ENCODE assay signal across 17 cellular contexts in genomic region chr20:55514498-55514897, GRCh38.
DNase-seq lines count a peak whose midpoint lies in the region; ATAC-seq, FAIRE-seq and TF ChIP-seq lines count a peak whose summit lies in the region.
"Had no signal": no experiment of that assay in that cellular context is flagged by ENCODE, and none has a peak within 500 bp of the region (broad histone marks: within the 10 kb centered on the region; RNA-seq: fewer than 3 reads in every experiment).

No MANE protein-coding gene starts in this region.

- in situ Hi-C loops in Caki2 (cut with HindIII; ENCODE audit: low pct_unique_long_range_greater_than_20kb, low sequenced_read_pairs): no loop called here

- H3K4me1 Mint-ChIP-seq in chondrocyte (ENCODE audit: low read depth): no peaks in the 10 kb centered on the region
- H3K4me1 Mint-ChIP-seq: CD4-positive, alpha-beta memory T cell had no signal

- no peak for FAIRE-seq in D721Med (lab: Jason Lieb, UNC)
- FAIRE-seq: A549, GM12891, H54 had no signal

- TF ChIP-seq CTCF in chondrocyte (IDR thresholded peaks at IDR 0.05): no peak
- no peak for TF ChIP-seq CTCF in D721Med (IDR thresholded peaks at IDR 0.05; ENCODE audit: insufficient read depth, missing control alignments)

- H3K9me3 Mint-ChIP-seq in chondrocyte (ENCODE audit: low read depth): peaks cover 8% of the 10 kb centered on the region

- no peaks in the 10 kb centered on the region for H3K36me3 Mint-ChIP-seq in chondrocyte (ENCODE audit: low read depth)
- H3K36me3 Mint-ChIP-seq: CD4-positive, alpha-beta memory T cell had no signal

- DNase-seq in Caki2 (ENCODE audit: low read depth) (peak; percentile 28), NCI-H146 (lab: John Stamatoyannopoulos, UW) (peak; percentile 84), SW480 (ENCODE audit: low spot score) (peak; percentile 88), kidney tubule cell (ENCODE audit: low spot score) (peak; percentile 80), chondrocyte (ENCODE audit: low spot score) (no peak), D721Med (ENCODE audit: insufficient read length, low spot score) (no peak)
- DNase-seq: CD4-positive, alpha-beta memory T cell; KG1; NCI-H1694; NCI-H345; NCI-H524 treated with DMSO at 0.1 percent for 48 hours; Peyer's patch; Right ventricle myocardium superior had no signal

- ATAC-seq in HG03457 (IDR thresholded peaks at IDR 0.05; ENCODE audit: unreplicated experiment): no peak
- ATAC-seq: A549 had no signal

- H3K27ac Mint-ChIP-seq in chondrocyte (ENCODE audit: unreplicated experiment): no peak overlapping the region
- H3K27ac Mint-ChIP-seq: CD4-positive, alpha-beta memory T cell had no signal

- H3K4me3 Mint-ChIP-seq in chondrocyte (ENCODE audit: unreplicated experiment): no peak overlapping the region
- H3K4me3 Mint-ChIP-seq: CD4-positive, alpha-beta memory T cell had no signal

- H3K27me3 Mint-ChIP-seq in chondrocyte (ENCODE audit: low read depth): no peaks in the 10 kb centered on the region
- H3K27me3 Mint-ChIP-seq: CD4-positive, alpha-beta memory T cell had no signal

Comparison
In these comparisons a context has a peak if more than half of its experiments do, and no peak if none do; other contexts are left out.
1. DNase-seq: peak in Caki2 (single experiment), NCI-H146 (single experiment), SW480 (single experiment) and kidney tubule cell (single experiment); none in chondrocyte (single experiment) and D721Med (single experiment).